In the genomic region with DNA sequence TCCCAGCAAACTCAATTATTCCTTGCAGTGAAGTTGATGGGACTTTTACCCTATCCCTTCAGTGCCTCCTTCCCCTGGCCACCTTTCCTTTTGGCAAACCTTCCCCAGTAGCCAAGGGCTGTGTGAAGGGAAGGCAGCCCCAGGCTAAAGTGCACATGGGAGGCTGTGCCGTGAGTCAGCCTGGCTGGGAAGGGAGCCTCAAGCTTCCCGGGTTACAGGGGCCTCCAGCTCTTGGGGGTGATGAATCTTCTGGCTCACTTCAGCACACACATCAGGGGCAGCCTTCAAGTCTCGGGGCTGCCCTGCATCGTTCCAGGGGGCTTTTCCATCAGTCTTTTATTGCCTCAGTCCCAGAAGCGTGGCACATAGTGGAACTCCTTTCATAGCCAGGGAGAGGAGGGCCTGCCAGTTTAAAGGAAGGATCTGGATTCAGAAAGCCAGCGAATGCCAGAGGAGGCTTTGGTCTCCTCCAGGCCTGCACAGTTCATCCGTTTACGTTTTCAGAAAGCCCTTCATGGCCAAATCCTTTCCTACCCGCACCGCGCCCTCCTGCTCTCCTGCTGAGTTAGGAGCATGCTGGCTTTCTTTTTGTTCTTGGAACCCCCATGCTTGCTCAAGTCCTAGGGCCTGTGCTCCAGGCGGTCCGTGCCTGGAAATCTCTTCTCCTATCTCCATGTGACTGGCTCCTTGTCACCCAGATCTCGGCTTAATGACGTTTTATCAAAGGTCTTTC, we compare ENCODE assay signal across 20 cellular contexts.
DNase-seq lines count a peak whose midpoint lies in the region; ATAC-seq, FAIRE-seq and TF ChIP-seq lines count a peak whose summit lies in the region.
"Had no signal": no experiment of that assay in that cellular context is flagged by ENCODE, and none has a peak within 500 bp of the region (broad histone marks: within the 10 kb centered on the region; RNA-seq: fewer than 3 reads in every experiment).

No MANE protein-coding gene starts in this region.

- H3K4me3 ChIP-seq in H1 (ENCODE audit: extremely low read depth in 1 of 4, insufficient read depth in 2 of 4, low read depth in 3 of 4, low read length in 4 of 4) = no peak overlapping the region
- H3K4me3 ChIP-seq: PC-9 had no signal

- no peak overlapping the region; the same call in 1 of the 2 replicates for H2BK15ac ChIP-seq in H1 (ENCODE audit: low read length)

- peak; percentile 39 for DNase-seq in AG08396 (ENCODE audit: low spot score)
- DNase-seq in NCI-H226 = peak; percentile 28
- DNase-seq in H1 (ENCODE audit: low read depth in 1 of 2, low spot score in 2 of 2) = no peak
- no peak for DNase-seq in nephron progenitor cell
- no peak for DNase-seq in NCI-H2107 (lab: John Stamatoyannopoulos, UW)
- no peak for DNase-seq in activated naive CD8-positive, alpha-beta T cell treated with anti-CD3 and anti-CD28 coated beads, Interleukin-2, amount 50 U/mL, for 24 hours
- DNase-seq: activated CD4-positive, CD25-positive, alpha-beta regulatory T cell treated with anti-CD3 and anti-CD28 coated beads, Interleukin-2, amount 50 U/mL, for 72 hours; Calu3; NCI-H1436; NCI-H524 treated with DMSO at 0.1 percent for 48 hours; SW 1271 had no signal

- H2AFZ ChIP-seq in H1 (ENCODE audit: low read length) = peak overlapping the region; percentile 58; the same call in 1 of the 2 replicates
- H2AFZ ChIP-seq: PC-9 had no signal

- no peak overlapping the region for H3K14ac ChIP-seq in H1 (ENCODE audit: insufficient read length)

- H3K23me2 ChIP-seq in H1 (ENCODE audit: low read depth, low read length) = no peaks in the 10 kb centered on the region

- no peaks in the 10 kb centered on the region for H3K9me3 ChIP-seq in H1 (ENCODE audit: insufficient read depth in 2 of 2, low read depth in 1 of 2, low read length in 1 of 2)

- peak overlapping the region; percentile 69 for H3K27ac Mint-ChIP-seq in nephron progenitor cell
- H3K27ac Mint-ChIP-seq in activated naive CD8-positive, alpha-beta T cell treated with anti-CD3 and anti-CD28 coated beads, Interleukin-2, amount 50 U/mL, for 24 hours = no peak overlapping the region
- H3K27ac Mint-ChIP-seq: activated naive CD4-positive, alpha-beta T cell treated with anti-CD3 and anti-CD28 coated beads, Interleukin-2, amount 50 U/mL, for 72 hours; stimulated activated effector memory CD8-positive, alpha-beta T cell treated with anti-CD3 and anti-CD28 coated beads, Interleukin-12 subunit alpha, Interleukin-12 subunit beta, amount 100 ng/mL, for 72 hours had no signal

- no peaks in the 10 kb centered on the region for H3K36me3 Mint-ChIP-seq in nephron progenitor cell (ENCODE audit: low read depth)
- H3K36me3 Mint-ChIP-seq in activated naive CD8-positive, alpha-beta T cell treated with anti-CD3 and anti-CD28 coated beads, Interleukin-2, amount 50 U/mL, for 24 hours (ENCODE audit: low read depth) = no peaks in the 10 kb centered on the region
- H3K36me3 Mint-ChIP-seq: activated naive CD4-positive, alpha-beta T cell treated with anti-CD3 and anti-CD28 coated beads, Interleukin-2, amount 50 U/mL, for 72 hours; stimulated activated effector memory CD8-positive, alpha-beta T cell treated with anti-CD3 and anti-CD28 coated beads, Interleukin-12 subunit alpha, Interleukin-12 subunit beta, amount 100 ng/mL, for 72 hours had no signal

- no peak for TF ChIP-seq RAD21 in H1 (IDR thresholded peaks at IDR 0.05 in 1 of 2, conservative IDR thresholded peaks at IDR 0.05 in 1 of 2; ENCODE audit: low read depth in 2 of 2, low read length in 2 of 2)

- no peaks in the 10 kb centered on the region for H3K79me1 ChIP-seq in H1 (ENCODE audit: low read depth, low read length)

- H2BK120ac ChIP-seq in H1 (replicated peaks; ENCODE audit: low read depth, low read length) = no peak overlapping the region

- peaks cover 0 to 3% (median under 1%) of the 10 kb centered on the region in 4 experiments; a peak in 3 of 7 replicates for H3K4me1 ChIP-seq in H1 (replicated peaks in 1 of 4; ENCODE audit: control insufficient read depth in 3 of 4, insufficient read depth in 4 of 4, low read length in 3 of 4)

- H3K36me3 ChIP-seq in H1 (ENCODE audit: control insufficient read depth in 2 of 4, insufficient read depth in 4 of 4, low read length in 3 of 4) = no peaks in the 10 kb centered on the region

- peak overlapping the region; percentile 12; the same call in 1 of the 2 replicates for H4K8ac ChIP-seq in H1 (ENCODE audit: extremely low read depth, insufficient read depth, low read length)

- no peak overlapping the region for H2AK5ac ChIP-seq in H1 (ENCODE audit: low read depth, low read length)

- no peak overlapping the region for H2BK20ac ChIP-seq in H1 (ENCODE audit: low read length)

- H4K5ac ChIP-seq in H1 (ENCODE audit: insufficient read length, low read depth, low read length) = no peak overlapping the region

- TF ChIP-seq CTCF in H1 (IDR thresholded peaks at IDR 0.05; ENCODE audit: control extremely low read depth in 1 of 3, insufficient read depth in 1 of 3, low read depth in 1 of 3, low read length in 3 of 3) = no peak
- no peak for TF ChIP-seq CTCF in nephron progenitor cell (IDR thresholded peaks at IDR 0.05)

- H3K9ac ChIP-seq in H1 (replicated peaks in 1 of 4; ENCODE audit: extremely low read depth in 1 of 4, low read depth in 3 of 4, low read length in 3 of 4) = no peak overlapping the region
- H3K9ac ChIP-seq: KMS-11 had no signal

- TF ChIP-seq POLR2A in H1 (IDR thresholded peaks at IDR 0.05; ENCODE audit: control extremely low read depth in 1 of 2, low read depth in 2 of 2, low read length in 2 of 2) = no peak

- H2BK5ac ChIP-seq in H1 (ENCODE audit: low read depth, low read length) = no peak overlapping the region

- peaks cover 30% of the 10 kb centered on the region for H3K27me3 Mint-ChIP-seq in nephron progenitor cell (ENCODE audit: low read depth, poor library complexity)
- H3K27me3 Mint-ChIP-seq in activated naive CD8-positive, alpha-beta T cell treated with anti-CD3 and anti-CD28 coated beads, Interleukin-2, amount 50 U/mL, for 24 hours = no peaks in the 10 kb centered on the region

- POLR2A ChIA-PET in H1 (lab: Charles Lee; ENCODE audit: partially characterized antibody) = no interaction called here

- no peak overlapping the region for H3K23ac ChIP-seq in H1 (ENCODE audit: insufficient read length)

- no peak overlapping the region for H3K18ac ChIP-seq in H1 (ENCODE audit: extremely low read depth, low read length)

- H3K4me3 Mint-ChIP-seq in nephron progenitor cell = no peak overlapping the region
- no peak overlapping the region for H3K4me3 Mint-ChIP-seq in activated naive CD8-positive, alpha-beta T cell treated with anti-CD3 and anti-CD28 coated beads, Interleukin-2, amount 50 U/mL, for 24 hours
- H3K4me3 Mint-ChIP-seq: neural crest cell; stimulated activated effector memory CD8-positive, alpha-beta T cell treated with anti-CD3 and anti-CD28 coated beads, Interleukin-12 subunit alpha, Interleukin-12 subunit beta, amount 100 ng/mL, for 72 hours had no signal

- TF ChIP-seq EP300 in H1 (IDR thresholded peaks at IDR 0.05; ENCODE audit: borderline replicate concordance in 1 of 2, low read depth in 2 of 2, low read length in 2 of 2) = no peak

- H3K4me1 Mint-ChIP-seq in nephron progenitor cell = peaks cover 26% of the 10 kb centered on the region
- no peaks in the 10 kb centered on the region for H3K4me1 Mint-ChIP-seq in activated naive CD8-positive, alpha-beta T cell treated with anti-CD3 and anti-CD28 coated beads, Interleukin-2, amount 50 U/mL, for 24 hours
- H3K4me1 Mint-ChIP-seq: stimulated activated effector memory CD8-positive, alpha-beta T cell treated with anti-CD3 and anti-CD28 coated beads, Interleukin-12 subunit alpha, Interleukin-12 subunit beta, amount 100 ng/mL, for 72 hours had no signal

- 88% methylated on average over 15 of the region's 15 CpGs; no CpG with 5 or more reads in 1 of the 2 experiments for WGBS in H1 (ENCODE audit: extremely low coverage in 1 of 2, insufficient coverage in 1 of 2, insufficient read length in 1 of 2, insufficient replicate concordance in 2 of 2, low coverage in 1 of 2, low lambda C conversion rate in 2 of 2, missing lambda C conversion rate in 1 of 2), 2 experiments

- H3K4me2 ChIP-seq in H1 (ENCODE audit: insufficient read depth in 1 of 2, low read depth in 2 of 2, low read length in 2 of 2) = no peak overlapping the region
- H3K4me2 ChIP-seq: KMS-11, PC-9 had no signal

- no peak overlapping the region for H4K91ac ChIP-seq in H1 (replicated peaks; ENCODE audit: insufficient read length, low read length)

- H3K4ac ChIP-seq in H1 (replicated peaks; ENCODE audit: insufficient read length, low read depth, low read length) = no peak overlapping the region

- no peak overlapping the region for H3K56ac ChIP-seq in H1 (replicated peaks; ENCODE audit: insufficient read length, low read depth, low read length)

- H3K27me3 ChIP-seq in H1 (replicated peaks in 1 of 4; ENCODE audit: control insufficient read depth in 3 of 4, extremely low read depth in 1 of 4, insufficient read depth in 3 of 4, low read length in 3 of 4) = no peaks in the 10 kb centered on the region

- H3K9me3 Mint-ChIP-seq in nephron progenitor cell = peaks cover 9% of the 10 kb centered on the region
- H3K9me3 Mint-ChIP-seq in activated naive CD8-positive, alpha-beta T cell treated with anti-CD3 and anti-CD28 coated beads, Interleukin-2, amount 50 U/mL, for 24 hours = no peaks in the 10 kb centered on the region
- H3K9me3 Mint-ChIP-seq: activated naive CD4-positive, alpha-beta T cell treated with anti-CD3 and anti-CD28 coated beads, Interleukin-2, amount 50 U/mL, for 72 hours; neural crest cell; stimulated activated effector memory CD8-positive, alpha-beta T cell treated with anti-CD3 and anti-CD28 coated beads, Interleukin-12 subunit alpha, Interleukin-12 subunit beta, amount 100 ng/mL, for 72 hours had no signal

- H3K27ac ChIP-seq in H1 (ENCODE audit: low read depth, low read length) = no peak overlapping the region
- H3K27ac ChIP-seq: KMS-11, PC-9 had no signal

- H4K20me1 ChIP-seq in H1 (replicated peaks in 1 of 2; ENCODE audit: control insufficient read depth in 1 of 2, insufficient read depth in 2 of 2, low read length in 2 of 2) = no peaks in the 10 kb centered on the region

- no peak overlapping the region for H2BK12ac ChIP-seq in H1 (ENCODE audit: low read depth, low read length)

- CTCF ChIA-PET in H1 (lab: Charles Lee; ENCODE audit: partially characterized antibody) = interaction anchor here (1.2 kb wide), 1 partner anchor 799 kb away, joined by 3 read pairs; no protein-coding TSS in a partner anchor

- FAIRE-seq in H1 (lab: Jason Lieb, UNC) = no peak
- FAIRE-seq: endometrium, GM18507 had no signal

- H3K79me2 ChIP-seq in H1 (ENCODE audit: control insufficient read depth in 1 of 2, insufficient read depth in 2 of 2, low read length in 2 of 2) = no peaks in the 10 kb centered on the region

- ATAC-seq in activated naive CD8-positive, alpha-beta T cell treated with anti-CD3 and anti-CD28 coated beads, Interleukin-2, amount 50 U/mL, for 24 hours = no peak
- ATAC-seq in GM21528 (IDR thresholded peaks at IDR 0.05; ENCODE audit: low FRiP score, unreplicated experiment) (no peak), GM18867 (IDR thresholded peaks at IDR 0.05; ENCODE audit: unreplicated experiment) (no peak)
- ATAC-seq: activated naive CD4-positive, alpha-beta T cell treated with anti-CD3 and anti-CD28 coated beads, Interleukin-2, amount 50 U/mL, for 72 hours; stimulated activated effector memory CD8-positive, alpha-beta T cell treated with anti-CD3 and anti-CD28 coated beads, Interleukin-12 subunit alpha, Interleukin-12 subunit beta, amount 100 ng/mL, for 72 hours had no signal

TF ChIP-seq in H1, 55 proteins besides CTCF, POLR2A, EP300 and RAD21 (continues in another document):
- no peak for TF ChIP-seq POLR2AphosphoS5 (IDR thresholded peaks at IDR 0.05; ENCODE audit: low read depth, low read length)

Comparison
In these comparisons a context has a peak if more than half of its experiments do, and no peak if none do; other contexts are left out.
1. DNase-seq: peak in AG08396 (single experiment) and NCI-H226 (single experiment); none in H1 (0 of 2), nephron progenitor cell (single experiment), NCI-H2107 (single experiment) and activated naive CD8-positive, alpha-beta T cell treated with anti-CD3 and anti-CD28 coated beads, Interleukin-2, amount 50 U/mL, for 24 hours (single experiment).